In the genomic region with DNA sequence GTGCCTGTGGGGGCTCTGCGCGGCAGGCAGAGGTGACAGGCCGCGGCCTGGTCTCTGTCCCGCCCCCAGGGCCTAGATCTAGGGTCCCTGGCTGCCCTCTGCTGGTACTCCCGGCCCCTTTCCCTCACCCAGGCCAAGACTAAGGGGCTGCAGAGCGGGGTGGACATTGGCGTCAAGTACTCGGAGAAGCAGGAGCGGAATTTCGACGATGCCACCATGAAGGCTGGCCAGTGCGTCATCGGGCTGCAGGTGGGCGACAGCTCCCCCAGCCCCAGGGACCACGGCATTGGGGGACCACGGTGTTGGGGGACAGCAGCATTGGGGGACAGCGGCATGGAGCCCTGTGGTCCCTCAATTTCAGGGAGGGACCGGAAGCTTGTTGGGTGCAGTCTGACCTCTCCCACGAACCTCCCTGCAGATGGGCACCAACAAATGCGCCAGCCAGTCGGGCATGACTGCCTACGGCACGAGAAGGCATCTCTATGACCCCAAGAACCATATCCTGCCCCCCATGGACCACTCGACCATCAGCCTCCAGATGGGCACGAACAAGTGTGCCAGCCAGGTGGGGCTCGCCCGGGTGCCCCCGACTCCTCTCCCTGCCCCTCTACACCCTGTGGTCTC, we compare ENCODE assay signal across 14 cellular contexts. TPM values are rescaled to one million over a fixed set of nuclear protein-coding genes. Genes with fewer than 3 reads are reported as not detected.
DNase-seq lines count a peak whose midpoint lies in the region; ATAC-seq and TF ChIP-seq lines count a peak whose summit lies in the region.
"Had no signal": no experiment of that assay in that cellular context is flagged by ENCODE, and none has a peak within 500 bp of the region (broad histone marks: within the 10 kb centered on the region; RNA-seq: fewer than 3 reads in every experiment).

No MANE protein-coding gene starts in this region.

- DNase-seq in MCF 10A (ENCODE audit: unreplicated experiment) (no peak), mammary epithelial cell (no peak), cardiac fibroblast (ENCODE audit: low read depth in 2 of 2) (no peak)
- DNase-seq: activated T-cell treated with anti-CD3 and anti-CD28 coated beads, Interleukin-2, amount 50 U/mL, for 4 hours; AML-193; SIG-M5; stomach had no signal

- H3K27me3 ChIP-seq in mammary epithelial cell (ENCODE audit: insufficient read depth, low read length): no peaks in the 10 kb centered on the region
- no peaks in the 10 kb centered on the region for H3K27me3 ChIP-seq in Loucy (ENCODE audit: insufficient read depth, low read length, poor library complexity, severe bottlenecking)
- H3K27me3 ChIP-seq: ascending aorta had no signal

- no peaks in the 10 kb centered on the region for H3K9me2 ChIP-seq in Loucy (replicated peaks; ENCODE audit: low read depth, low read length)

- H3K9ac ChIP-seq in mammary epithelial cell (ENCODE audit: insufficient read depth, low read length) (no peak overlapping the region), Loucy (ENCODE audit: low read depth, low read length, poor library complexity, severe bottlenecking) (no peak overlapping the region)

- no peaks in the 10 kb centered on the region for H3K27me3 Mint-ChIP-seq in MCF 10A (ENCODE audit: insufficient read depth, unreplicated experiment)
- no peaks in the 10 kb centered on the region for H3K27me3 Mint-ChIP-seq in stimulated activated memory B cell treated with anti-CD40 and anti-IgM and Interleukin-4, amounts not matched to agents 10 μg/mL and 1 μg/mL and 100 μg/mL, for 72 hours

- ATAC-seq in stimulated activated memory B cell treated with anti-CD40 and anti-IgM and Interleukin-4, amounts not matched to agents 10 μg/mL and 1 μg/mL and 100 μg/mL, for 72 hours: no peak
- ATAC-seq in GM21528 (IDR thresholded peaks at IDR 0.05; ENCODE audit: low FRiP score, unreplicated experiment) (no peak), GM19452 (IDR thresholded peaks at IDR 0.05; ENCODE audit: unreplicated experiment) (no peak), HG03045 (IDR thresholded peaks at IDR 0.05; ENCODE audit: unreplicated experiment) (no peak)
- ATAC-seq: activated T-cell treated with anti-CD3 and anti-CD28 coated beads, Interleukin-2, amount 50 U/mL, for 4 hours had no signal

- H3K4me1 ChIP-seq in mammary epithelial cell (ENCODE audit: insufficient read depth, low read length) (peaks cover 25% of the 10 kb centered on the region), Loucy (ENCODE audit: insufficient read depth, low read length, poor library complexity, severe bottlenecking) (peaks cover 36% of the 10 kb centered on the region)

- 94% methylated on average over 13 of the region's 29 CpGs for WGBS in mammary epithelial cell (ENCODE audit: low coverage, missing lambda C conversion rate)

- H2AFZ ChIP-seq in mammary epithelial cell (ENCODE audit: low read depth, low read length) (no peak overlapping the region), Loucy (ENCODE audit: low read length) (no peak overlapping the region)

- peaks cover 10% of the 10 kb centered on the region for H3K4me1 Mint-ChIP-seq in MCF 10A (ENCODE audit: insufficient read depth, unreplicated experiment)
- peaks cover 67% of the 10 kb centered on the region for H3K4me1 Mint-ChIP-seq in stimulated activated memory B cell treated with anti-CD40 and anti-IgM and Interleukin-4, amounts not matched to agents 10 μg/mL and 1 μg/mL and 100 μg/mL, for 72 hours

- H3K79me2 ChIP-seq in mammary epithelial cell (ENCODE audit: insufficient read depth, low read length) (peaks cover 33% of the 10 kb centered on the region), Loucy (ENCODE audit: insufficient read depth, low read length) (peaks cover 18% of the 10 kb centered on the region)

- in situ Hi-C loops in mammary epithelial cell (cut with MboI; ENCODE audit: low sequenced_read_pairs in 2 of 2): no loop called here

- POLR2A ChIA-PET in MCF 10A (lab: Yijun Ruan, JAX): interaction anchor here (0.7 to 5.1 kb wide), 2 partner anchors 8 to 15 kb away, joined by 3 to 97 read pairs; partner anchors contain the start of genes CNN2 and RNU6-2

- H3K27ac ChIP-seq in mammary epithelial cell (ENCODE audit: insufficient read depth, low read depth, low read length): no peak overlapping the region
- H3K27ac ChIP-seq: ascending aorta, stomach had no signal

- H3K9me3 Mint-ChIP-seq in MCF 10A (ENCODE audit: unreplicated experiment): no peaks in the 10 kb centered on the region
- no peaks in the 10 kb centered on the region for H3K9me3 Mint-ChIP-seq in stimulated activated memory B cell treated with anti-CD40 and anti-IgM and Interleukin-4, amounts not matched to agents 10 μg/mL and 1 μg/mL and 100 μg/mL, for 72 hours
- H3K9me3 Mint-ChIP-seq: activated T-cell treated with anti-CD3 and anti-CD28 coated beads, Interleukin-2, amount 50 U/mL, for 4 hours; nephron had no signal

- BruUV-seq in MCF 10A (replicated peaks; lab: Mats Ljungman, UMichigan) (no TSS peak), mammary epithelial cell (replicated peaks; lab: Mats Ljungman, UMichigan) (no TSS peak)

- H4K20me1 ChIP-seq in mammary epithelial cell (ENCODE audit: insufficient read depth, low read length) (no peaks in the 10 kb centered on the region), Loucy (ENCODE audit: insufficient read depth, low read length, poor library complexity, severe bottlenecking) (peaks cover 19% of the 10 kb centered on the region)

- dilution Hi-C loops in mammary epithelial cell (cut with HindIII; ENCODE audit: low sequenced_read_pairs): no loop called here

- intact Hi-C loops in MCF 10A (cut with micrococcal nuclease) (no loop called here), mammary epithelial cell (cut with micrococcal nuclease) (no loop called here)

- H3K4me2 ChIP-seq in mammary epithelial cell (ENCODE audit: insufficient read depth, low read depth, low read length): no peak overlapping the region
- no peak overlapping the region for H3K4me2 ChIP-seq in Loucy (ENCODE audit: low read depth, low read length, poor library complexity, severe bottlenecking)

- no peak overlapping the region for H3K4me3 ChIP-seq in mammary epithelial cell (replicated peaks in 1 of 3; ENCODE audit: insufficient read depth in 1 of 3, low read depth in 2 of 3, low read length in 3 of 3)
- no peak overlapping the region for H3K4me3 ChIP-seq in Loucy (ENCODE audit: low read length, poor library complexity, severe bottlenecking)
- no peak overlapping the region for H3K4me3 ChIP-seq in cardiac fibroblast (replicated peaks in 1 of 2; ENCODE audit: low read depth in 2 of 2, low read length in 2 of 2)
- H3K4me3 ChIP-seq: ascending aorta, stomach had no signal

- H3K9me3 ChIP-seq in mammary epithelial cell (replicated peaks; ENCODE audit: insufficient read depth, low read length): no peaks in the 10 kb centered on the region
- H3K9me3 ChIP-seq in Loucy (ENCODE audit: insufficient read depth, low read depth, low read length): no peaks in the 10 kb centered on the region
- H3K9me3 ChIP-seq: ascending aorta, stomach had no signal

- CTCF ChIA-PET in MCF 10A (lab: Yijun Ruan, JAX) (interaction anchor here (0.7 kb wide), 1 partner anchor 440 kb away, joined by 3 read pairs; no protein-coding TSS in a partner anchor), mammary epithelial cell (lab: Charles Lee; ENCODE audit: low non-redundant PET) (no interaction called here)

- H3K36me3 Mint-ChIP-seq in MCF 10A (ENCODE audit: insufficient read depth, unreplicated experiment): peaks cover 77% of the 10 kb centered on the region
- peaks cover 57% of the 10 kb centered on the region for H3K36me3 Mint-ChIP-seq in stimulated activated memory B cell treated with anti-CD40 and anti-IgM and Interleukin-4, amounts not matched to agents 10 μg/mL and 1 μg/mL and 100 μg/mL, for 72 hours

- TF ChIP-seq CTCF in MCF 10A (IDR thresholded peaks at IDR 0.05; ENCODE audit: unreplicated experiment) (no peak), mammary epithelial cell (conservative IDR thresholded peaks at IDR 0.05 in 1 of 2, IDR thresholded peaks at IDR 0.05 in 1 of 2; ENCODE audit: extremely low read depth in 1 of 2, insufficient read depth in 1 of 2, low read depth in 1 of 2, low read length in 2 of 2) (peak in 1 of 2 donors; percentile 1), Loucy (conservative IDR thresholded peaks at IDR 0.05; ENCODE audit: low read length) (peak; percentile 24; the same call in 1 of the 2 replicates), cardiac fibroblast (IDR thresholded peaks at IDR 0.05; ENCODE audit: low read depth, low read length) (peak; percentile 13)

- peaks cover 15% of the 10 kb centered on the region for H3K36me3 ChIP-seq in mammary epithelial cell (ENCODE audit: insufficient read depth, low read length)
- peaks cover 26% of the 10 kb centered on the region; the same call in 1 of the 2 replicates for H3K36me3 ChIP-seq in Loucy (ENCODE audit: insufficient read depth, low read length)

- peaks cover 10% of the 10 kb centered on the region for H3F3A ChIP-seq in Loucy (ENCODE audit: low read depth)

- H3K4me3 Mint-ChIP-seq in MCF 10A (ENCODE audit: unreplicated experiment): no peak overlapping the region
- H3K4me3 Mint-ChIP-seq in stimulated activated memory B cell treated with anti-CD40 and anti-IgM and Interleukin-4, amounts not matched to agents 10 μg/mL and 1 μg/mL and 100 μg/mL, for 72 hours: no peak overlapping the region
- H3K4me3 Mint-ChIP-seq: activated T-cell treated with anti-CD3 and anti-CD28 coated beads, Interleukin-2, amount 50 U/mL, for 4 hours; nephron had no signal

- H3K27ac Mint-ChIP-seq in MCF 10A (ENCODE audit: low read depth, unreplicated experiment): peak overlapping the region; percentile 27
- H3K27ac Mint-ChIP-seq in stimulated activated memory B cell treated with anti-CD40 and anti-IgM and Interleukin-4, amounts not matched to agents 10 μg/mL and 1 μg/mL and 100 μg/mL, for 72 hours: peak overlapping the region; percentile 96
- H3K27ac Mint-ChIP-seq: nephron had no signal

RNA-seq across cellular contexts. Expression of gene ABCA7, which starts 3.8 kb away (rescaled TPM):
- total RNA-seq in MCF 10A (2022): 10.3 and 18.2 TPM in 2 replicates
- total RNA-seq in mammary epithelial cell: 10 to 100 TPM; 14.3 to 28.4 TPM
- 7.4 TPM for polyA plus RNA-seq in mammary epithelial cell
- polyA minus RNA-seq in mammary epithelial cell: 21.8 TPM

RNA-seq across cellular contexts. Expression of gene CNN2, which starts 9.7 kb away (rescaled TPM):
- total RNA-seq in MCF 10A (2022) (112 and 166 TPM in 2 replicates), mammary epithelial cell (100 to 1,000 TPM; 420 to 485 TPM)
- polyA plus RNA-seq in mammary epithelial cell: 287 TPM
- polyA minus RNA-seq in mammary epithelial cell: 688 TPM

RNA-seq across cellular contexts. Expression of gene RNU6-2, which starts 14.8 kb away (rescaled TPM):
- total RNA-seq in MCF 10A (2022) (not detected in 2 replicates), mammary epithelial cell (not detected)
- polyA plus RNA-seq in mammary epithelial cell: not detected
- polyA minus RNA-seq in mammary epithelial cell: not detected
- total RNA-seq: activated T-cell treated with anti-CD3 and anti-CD28 coated beads, Interleukin-2, amount 50 U/mL, for 4 hours; ascending aorta; stomach had no signal
- polyA plus RNA-seq: stomach had no signal

RNA-seq across cellular contexts. Expression of gene TMEM259, which starts 15.2 kb away (rescaled TPM):
- 130 and 146 TPM in 2 replicates for total RNA-seq in MCF 10A (2022)
- 100 to 1,000 TPM; 104 to 152 TPM for total RNA-seq in mammary epithelial cell
- 122 TPM for polyA plus RNA-seq in mammary epithelial cell
- polyA minus RNA-seq in mammary epithelial cell: 81.8 TPM

RNA-seq across cellular contexts. Expression of gene ARHGAP45, which starts 30.9 kb away (rescaled TPM):
- 11.9 and 15.3 TPM in 2 replicates for total RNA-seq in MCF 10A (2022)
- 1 to 10 TPM in 1 of 2 donors, under 1 TPM in 1; 0.94 to 6.0 TPM for total RNA-seq in mammary epithelial cell
- 1.3 TPM for polyA plus RNA-seq in mammary epithelial cell
- 0.10 TPM for polyA minus RNA-seq in mammary epithelial cell
